10 cellular contexts compared by ENCODE assay signal in the genomic region with DNA sequence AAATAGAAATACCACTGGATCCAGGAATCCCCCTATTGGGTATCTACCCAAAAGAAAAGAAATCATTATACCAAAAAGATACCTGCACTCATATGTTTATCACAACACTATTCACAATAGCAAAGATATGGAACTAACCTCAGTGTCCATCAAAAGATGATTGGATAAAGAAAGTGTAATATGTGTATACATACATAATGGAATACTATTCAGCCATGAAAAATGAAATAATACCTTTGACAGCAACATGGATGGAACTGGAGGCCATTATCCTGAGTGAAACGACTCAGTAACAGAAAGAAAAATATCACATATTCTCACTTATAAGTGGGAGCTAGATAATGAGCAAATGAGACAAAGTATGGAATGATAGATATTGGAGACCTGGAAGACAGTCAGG.
"Had no signal": no experiment of that assay in that cellular context is flagged by ENCODE, and none has a peak within 500 bp of the region (broad histone marks: within the 10 kb centered on the region; RNA-seq: fewer than 3 reads in every experiment).

No MANE protein-coding gene starts in this region.

- H3K4me1 ChIP-seq: HAP-1 had no signal

- H3K4me3 Mint-ChIP-seq: GM23338, H9, HFFc6 had no signal

- DNase-seq: GM23248, GOT3, H7, H9, HCEC 1CT, HFFc6 had no signal

- H3K9me3 Mint-ChIP-seq: HFFc6 had no signal

- FAIRE-seq: H54 had no signal

- H2AFZ ChIP-seq: GM23248 had no signal

- H3K27ac ChIP-seq: GM23248 had no signal

- H3K4me2 ChIP-seq: GM23338 had no signal

- H3K27ac Mint-ChIP-seq: GM23338, H9, HFFc6 had no signal

- H3K4me3 ChIP-seq: GM23248, GM23338, HAP-1 had no signal

- H3K36me3 ChIP-seq: HAP-1 had no signal

- H3K9me3 ChIP-seq: HAP-1 had no signal

- ATAC-seq: GM23338, HCT116 had no signal

- H3K9ac ChIP-seq: GM23248 had no signal
